ENCODE assay signal across 22 cellular contexts in the genomic region with DNA sequence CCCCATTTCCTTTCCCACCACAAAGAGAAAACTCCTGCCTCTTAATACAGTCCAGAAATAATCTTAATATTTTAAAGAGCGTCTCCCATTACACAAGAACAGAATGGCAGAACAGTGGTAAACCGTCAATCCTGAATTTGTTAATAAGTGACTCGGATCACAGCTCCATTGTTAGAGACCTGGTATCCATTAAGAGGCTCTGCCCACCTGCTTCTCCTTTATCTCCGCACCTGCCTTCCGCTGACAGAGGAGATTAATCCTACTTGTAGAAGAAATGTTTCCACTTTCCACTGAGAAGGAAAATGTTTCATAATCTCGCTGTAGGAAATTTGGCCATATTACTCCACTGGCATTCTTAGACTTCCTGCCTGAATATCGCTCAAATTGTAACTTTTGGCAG.
"Had no signal": no experiment of that assay in that cellular context is flagged by ENCODE, and none has a peak within 500 bp of the region (broad histone marks: within the 10 kb centered on the region; RNA-seq: fewer than 3 reads in every experiment).

No MANE protein-coding gene starts in this region.

- H3K4me1 ChIP-seq: breast epithelium, heart right ventricle, spleen, transverse colon had no signal

- H3K27ac ChIP-seq: breast epithelium, heart right ventricle, spleen, transverse colon had no signal

- H3K36me3 ChIP-seq: breast epithelium, heart right ventricle, spleen, transverse colon had no signal

- ATAC-seq: esophagus mucosa, heart right ventricle, left ventricle myocardium superior, right cardiac atrium, WTC11 had no signal

- H3K27me3 ChIP-seq: breast epithelium, heart right ventricle, spleen, transverse colon had no signal

- H3K9me3 ChIP-seq: breast epithelium, heart right ventricle, spleen, transverse colon had no signal

- DNase-seq: activated CD4-positive, alpha-beta memory T cell treated with anti-CD3 and anti-CD28 coated beads, Interleukin-2, amount 10 ng/mL, durations not matched to agents 7 days and 5 days; activated CD4-positive, alpha-beta T cell treated with anti-CD3 and anti-CD28 coated beads for 1 hour; activated CD4-positive, alpha-beta T cell treated with anti-CD3 and anti-CD28 coated beads, Interleukin-2, amount 10 ng/mL, durations not matched to agents 7 days and 5 days; activated CD8-positive, alpha-beta memory T cell treated with anti-CD3 and anti-CD28 coated beads, Interleukin-2, amount 50 U/mL, for 48 hours; activated gamma-delta T cell; activated T-cell treated with anti-CD3 and anti-CD28 coated beads, Interleukin-2, amount 50 U/mL, for 24 hours; central memory CD4-positive, alpha-beta T cell; foreskin fibroblast; heart right ventricle; left ventricle myocardium superior; naive thymus-derived CD4-positive, alpha-beta T cell; nucleus accumbens; right cardiac atrium; spleen; stimulated activated naive CD4-positive, alpha-beta T cell treated with Interleukin-2 at 50 U/mL for 16 hours; T-helper 2 cell; transverse colon had no signal

- FAIRE-seq: islet of Langerhans, urothelium cell line had no signal

- H3K4me3 ChIP-seq: breast epithelium, heart right ventricle, spleen, transverse colon had no signal
